8 cellular contexts compared by ENCODE assay signal in genomic region chr2:62506421-62506750, GRCh38. TPM values are rescaled to one million over a fixed set of nuclear protein-coding genes. Genes with fewer than 3 reads are reported as not detected.
A peak's percentile ranks its signal among the peaks of the same experiment; 100 is the strongest.
DNase-seq lines count a peak whose midpoint lies in the region; ATAC-seq and TF ChIP-seq lines count a peak whose summit lies in the region.

No MANE protein-coding gene starts in this region.

- H3K27ac Mint-ChIP-seq in CD8-positive, alpha-beta memory T cell, result peak overlapping the region in 3 of 8 donors; percentile 4 to 53 (median 32)

- no peaks in the 10 kb centered on the region for H3K9me3 ChIP-seq in CD8-positive, alpha-beta memory T cell (ENCODE audit: low read length)
- H3K9me3 ChIP-seq in muscle layer of duodenum (ENCODE audit: control insufficient read depth in 1 of 2, low read length in 2 of 2), result no peaks in the 10 kb centered on the region

- peak overlapping the region; percentile 64 for H3K27ac ChIP-seq in CD8-positive, alpha-beta memory T cell (ENCODE audit: low read depth, low read length)
- peak overlapping the region; percentile 78 for H3K27ac ChIP-seq in HL-60 (replicated peaks)
- H3K27ac ChIP-seq in cingulate gyrus (ENCODE audit: low read depth, low read length), result peak overlapping the region; percentile 93
- H3K27ac ChIP-seq in muscle layer of duodenum (ENCODE audit: low read length), result peak overlapping the region; percentile 91

- no peaks in the 10 kb centered on the region for H3K4me1 ChIP-seq in CD8-positive, alpha-beta memory T cell (ENCODE audit: insufficient read depth, low read length)
- peaks cover 0 to 10% of the 10 kb centered on the region in 2 donors for H3K4me1 ChIP-seq in muscle layer of duodenum (ENCODE audit: control insufficient read depth in 1 of 2, insufficient read depth in 2 of 2, low read length in 2 of 2)

- TF ChIP-seq CTCF in HL-60 (IDR thresholded peaks at IDR 0.05; ENCODE audit: insufficient read depth, low read length) (no peak), GM20000 (IDR thresholded peaks at IDR 0.05; ENCODE audit: extremely low read depth, missing control alignments) (no peak)

- H3K27me3 ChIP-seq in CD8-positive, alpha-beta memory T cell (ENCODE audit: insufficient read depth, low read length, poor library complexity, severe bottlenecking), result no peaks in the 10 kb centered on the region
- H3K27me3 ChIP-seq in HL-60 (ENCODE audit: insufficient read depth, poor library complexity, severe bottlenecking) (no peaks in the 10 kb centered on the region), muscle layer of duodenum (ENCODE audit: low read depth, low read length) (no peaks in the 10 kb centered on the region)

- POLR2A ChIA-PET in CD8-positive, alpha-beta memory T cell (lab: Charles Lee), result interaction anchor here (0.7 kb wide), 1 partner anchor 619 kb away, joined by 3 read pairs; no protein-coding TSS in a partner anchor

- peaks cover 7 to 13% (median 10%) of the 10 kb centered on the region in 3 donors for H3K4me1 Mint-ChIP-seq in CD8-positive, alpha-beta memory T cell

- CTCF ChIA-PET in CD8-positive, alpha-beta memory T cell (lab: Charles Lee), result no interaction called here

- no peaks in the 10 kb centered on the region for H3K9me3 Mint-ChIP-seq in CD8-positive, alpha-beta memory T cell

- H3K27me3 Mint-ChIP-seq in CD8-positive, alpha-beta memory T cell, result peaks cover 6 to 31% of the 10 kb centered on the region in 2 donors

- ATAC-seq in GM21381 (IDR thresholded peaks at IDR 0.05; ENCODE audit: unreplicated experiment), result peak; percentile 24

- H3K36me3 Mint-ChIP-seq in CD8-positive, alpha-beta memory T cell, result peaks cover 0 to 2% (median 0%) of the 10 kb centered on the region in 3 donors

- no peak for DNase-seq in CD8-positive, alpha-beta memory T cell
- no peak for DNase-seq in HL-60 (ENCODE audit: low read depth in 1 of 2, low spot score in 1 of 2)
- DNase-seq in GM20000 (ENCODE audit: low spot score), result no peak
- DNase-seq in activated CD4-positive, CD25-positive, alpha-beta regulatory T cell (lab: John Stamatoyannopoulos, UW), result no peak
- no peak for DNase-seq in RPMI8226

- H3K4me3 Mint-ChIP-seq in CD8-positive, alpha-beta memory T cell, result peak overlapping the region; percentile 72 to 87 (median 81)

- no peaks in the 10 kb centered on the region for H3K36me3 ChIP-seq in CD8-positive, alpha-beta memory T cell (ENCODE audit: insufficient read depth, low read length)
- H3K36me3 ChIP-seq in muscle layer of duodenum (ENCODE audit: control insufficient read depth in 1 of 2, insufficient read depth in 2 of 2, low read length in 2 of 2), result peaks cover 0 to 6% of the 10 kb centered on the region in 2 donors

- peak overlapping the region; percentile 42 for H3K4me3 ChIP-seq in CD8-positive, alpha-beta memory T cell (ENCODE audit: low read length)
- H3K4me3 ChIP-seq in HL-60 (replicated peaks; ENCODE audit: insufficient read depth, low read length) (peak overlapping the region; percentile 95), muscle layer of duodenum (ENCODE audit: low read depth in 1 of 2, low read length in 2 of 2) (peak overlapping the region; percentile 81 to 84)

RNA-seq across cellular contexts. Expression of gene TMEM17, which starts 0.4 kb away (rescaled TPM):
- under 1 TPM; 0.35 to 0.84 TPM for total RNA-seq in CD8-positive, alpha-beta memory T cell
- polyA plus RNA-seq in CD8-positive, alpha-beta memory T cell, result not detected

Comparison
In these comparisons a context has a peak if more than half of its experiments do, and no peak if none do; other contexts are left out.
1. H3K4me3 ChIP-seq: peak in every context shown above with its lines; median percentile 95 in HL-60; 82 in muscle layer of duodenum; 42 in CD8-positive, alpha-beta memory T cell.